ENCODE assay signal across 13 cellular contexts in the genomic region with DNA sequence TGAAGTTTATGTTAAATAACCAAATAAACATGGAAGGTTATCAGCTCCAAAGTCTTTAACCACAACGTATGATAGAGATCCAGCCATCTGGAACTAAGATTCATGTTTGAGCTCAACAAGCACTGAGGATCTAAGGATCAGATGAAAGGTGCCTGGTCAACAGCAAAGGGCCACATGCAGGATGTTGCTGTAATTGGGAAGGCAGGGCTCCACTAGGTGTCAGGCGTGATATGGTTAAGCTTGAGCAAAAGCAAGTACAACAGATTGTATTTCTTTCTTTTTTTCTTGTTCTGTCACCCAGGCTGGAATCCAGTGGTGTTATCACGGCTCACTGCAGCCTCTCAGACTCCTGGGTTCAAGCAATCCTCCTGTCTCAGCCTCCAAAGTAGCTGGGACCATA. TPM values are rescaled to one million over a fixed set of nuclear protein-coding genes. Genes with fewer than 3 reads are reported as not detected.
DNase-seq lines count a peak whose midpoint lies in the region; ATAC-seq, FAIRE-seq and TF ChIP-seq lines count a peak whose summit lies in the region.
"Had no signal": no experiment of that assay in that cellular context is flagged by ENCODE, and none has a peak within 500 bp of the region (broad histone marks: within the 10 kb centered on the region; RNA-seq: fewer than 3 reads in every experiment).

No MANE protein-coding gene starts in this region.

- peaks cover 74% of the 10 kb centered on the region for H3K79me2 ChIP-seq in PC-3 (ENCODE audit: low read length)

- TF ChIP-seq EP300 in A549 (IDR thresholded peaks at IDR 0.05) = no peak

- H3K27me3 ChIP-seq in PC-3 (ENCODE audit: low read length) = no peaks in the 10 kb centered on the region
- H3K27me3 ChIP-seq: sigmoid colon had no signal

- 87% methylated on average over 3 of the region's 3 CpGs for WGBS in A549 (ENCODE audit: missing lambda C conversion rate)

- no peak overlapping the region for H3K9ac ChIP-seq in PC-3 (ENCODE audit: low read length)

- no peaks in the 10 kb centered on the region for H3K9me3 ChIP-seq in A549
- H3K9me3 ChIP-seq in PC-3 (ENCODE audit: low read length) = no peaks in the 10 kb centered on the region
- H3K9me3 ChIP-seq: sigmoid colon had no signal

- TF ChIP-seq CTCF in A549 (IDR thresholded peaks at IDR 0.05) = peak; percentile 10; the same call in 1 of the 3 replicates
- peak; percentile 54 for TF ChIP-seq CTCF in GM12872 (IDR thresholded peaks at IDR 0.05; ENCODE audit: insufficient read depth, low read depth, low read length)
- peak; percentile 33; the same call in 1 of the 2 replicates for TF ChIP-seq CTCF in PC-3 (conservative IDR thresholded peaks at IDR 0.05; ENCODE audit: low read depth, low read length)
- TF ChIP-seq CTCF in fibroblast of villous mesenchyme (IDR thresholded peaks at IDR 0.05; ENCODE audit: insufficient read depth, low read depth, low read length) = peak; percentile 45

- no peak overlapping the region for H3K4me3 Mint-ChIP-seq in activated T-helper 2 cell treated with anti-CD3 and anti-CD28 coated beads, Interferon-gamma antibody, Interleukin-2, Interleukin-4, amounts not matched to agents 10 μg/mL and 5 μg/mL and 100 μg/mL, durations not matched to agents 14 hours and 24 hours and 36 hours (ENCODE audit: low read depth)
- H3K4me3 Mint-ChIP-seq: activated T-helper 17 cell treated with anti-CD3 and anti-CD28 coated beads, Interleukin-2, amount 50 U/mL, for 72 hours; CD4-positive, CD25-positive, alpha-beta regulatory T cell had no signal

- H3F3A ChIP-seq in PC-3 (ENCODE audit: low read length, unreplicated experiment) = no peaks in the 10 kb centered on the region

- intact Hi-C loops in PC-3 (cut with micrococcal nuclease) = loop anchor here (1.0 kb wide), 1 partner anchor 19 kb away; no protein-coding TSS in a partner anchor
- intact Hi-C loops in activated T-helper 2 cell treated with anti-CD3 and anti-CD28 coated beads, Interferon-gamma antibody, Interleukin-2, Interleukin-4, amounts not matched to agents 10 μg/mL and 5 μg/mL and 100 μg/mL, durations not matched to agents 14 hours and 24 hours and 36 hours (cut with micrococcal nuclease) = no loop called here

- ATAC-seq in A549 = 0 out of 6 replicates have a peak, but pooled peaks of 1 of the 2 experiments have one; percentile 29
- ATAC-seq in PC-3 = peak; percentile 52
- ATAC-seq: activated T-helper 17 cell treated with anti-CD3 and anti-CD28 coated beads, Interleukin-2, amount 50 U/mL, for 72 hours had no signal

- H2AFZ ChIP-seq in PC-3 (ENCODE audit: low read length) = no peak overlapping the region

- DNase-seq in A549 (ENCODE audit: low read depth in 1 of 2, low spot score in 1 of 2) = peak in 1 of 2 experiments; percentile 11
- no peak for DNase-seq in PC-3
- peak; percentile 83 for DNase-seq in fibroblast of villous mesenchyme (ENCODE audit: low read depth)
- DNase-seq in NCI-H146 treated with DMSO at 0.1 percent for 48 hours (lab: John Stamatoyannopoulos, UW; ENCODE audit: unreplicated experiment) = no peak
- no peak for DNase-seq in SIG-M5 treated with dmso at 0.1 percent for 504 hours (lab: John Stamatoyannopoulos, UW; ENCODE audit: unreplicated experiment)
- DNase-seq in activated T-helper 2 cell treated with anti-CD3 and anti-CD28 coated beads, Interferon-gamma antibody, Interleukin-2, Interleukin-4, amounts not matched to agents 10 μg/mL and 5 μg/mL and 100 μg/mL, durations not matched to agents 14 hours and 24 hours and 36 hours (ENCODE audit: low spot score) = no peak
- DNase-seq in OCI-M2 (lab: John Stamatoyannopoulos, UW; ENCODE audit: unreplicated experiment) = no peak
- DNase-seq: NCI-H345, sigmoid colon had no signal

- H3K4me3 ChIP-seq in A549 = no peak overlapping the region
- no peak overlapping the region for H3K4me3 ChIP-seq in PC-3 (ENCODE audit: low read length)
- no peak overlapping the region for H3K4me3 ChIP-seq in fibroblast of villous mesenchyme (ENCODE audit: low read depth, low read length)
- H3K4me3 ChIP-seq: sigmoid colon had no signal

- H4K20me1 ChIP-seq in PC-3 (ENCODE audit: low read length) = peaks cover 10% of the 10 kb centered on the region; the same call in 1 of the 2 replicates

- no peaks in the 10 kb centered on the region for H3K36me3 ChIP-seq in PC-3 (ENCODE audit: low read depth, low read length)
- H3K36me3 ChIP-seq: sigmoid colon had no signal

- POLR2A ChIA-PET in A549 (lab: Yijun Ruan, JAX) (no interaction called here), PC-3 (lab: Charles Lee; ENCODE audit: unreplicated experiment) (no interaction called here)

- H3K27ac ChIP-seq in A549 = no peak overlapping the region
- H3K27ac ChIP-seq in PC-3 (ENCODE audit: low read length) = no peak overlapping the region
- H3K27ac ChIP-seq: HL-60, sigmoid colon had no signal

- no peaks in the 10 kb centered on the region for H3K27me3 Mint-ChIP-seq in activated T-helper 2 cell treated with anti-CD3 and anti-CD28 coated beads, Interferon-gamma antibody, Interleukin-2, Interleukin-4, amounts not matched to agents 10 μg/mL and 5 μg/mL and 100 μg/mL, durations not matched to agents 14 hours and 24 hours and 36 hours (ENCODE audit: low read depth)
- H3K27me3 Mint-ChIP-seq: activated T-helper 17 cell treated with anti-CD3 and anti-CD28 coated beads, Interleukin-2, amount 50 U/mL, for 72 hours; CD4-positive, CD25-positive, alpha-beta regulatory T cell had no signal

- TF ChIP-seq POLR2A in A549 (IDR thresholded peaks at IDR 0.05; ENCODE audit: low read length) = no peak

- TF ChIP-seq RAD21 in A549 (conservative IDR thresholded peaks at IDR 0.05 in 1 of 2, IDR thresholded peaks at IDR 0.05 in 1 of 2) = peak in 1 of 2 experiments; percentile 16; a peak in 1 of 5 replicates

- no peaks in the 10 kb centered on the region for H3K9me3 Mint-ChIP-seq in activated T-helper 2 cell treated with anti-CD3 and anti-CD28 coated beads, Interferon-gamma antibody, Interleukin-2, Interleukin-4, amounts not matched to agents 10 μg/mL and 5 μg/mL and 100 μg/mL, durations not matched to agents 14 hours and 24 hours and 36 hours
- H3K9me3 Mint-ChIP-seq: activated T-helper 17 cell treated with anti-CD3 and anti-CD28 coated beads, Interleukin-2, amount 50 U/mL, for 72 hours; CD4-positive, CD25-positive, alpha-beta regulatory T cell had no signal

- H3K4me1 Mint-ChIP-seq in activated T-helper 2 cell treated with anti-CD3 and anti-CD28 coated beads, Interferon-gamma antibody, Interleukin-2, Interleukin-4, amounts not matched to agents 10 μg/mL and 5 μg/mL and 100 μg/mL, durations not matched to agents 14 hours and 24 hours and 36 hours (ENCODE audit: low read depth) = peaks cover 9% of the 10 kb centered on the region

- peaks cover 18% of the 10 kb centered on the region for H3K36me3 Mint-ChIP-seq in activated T-helper 2 cell treated with anti-CD3 and anti-CD28 coated beads, Interferon-gamma antibody, Interleukin-2, Interleukin-4, amounts not matched to agents 10 μg/mL and 5 μg/mL and 100 μg/mL, durations not matched to agents 14 hours and 24 hours and 36 hours (ENCODE audit: low read depth)

- H3K27ac Mint-ChIP-seq in activated T-helper 2 cell treated with anti-CD3 and anti-CD28 coated beads, Interferon-gamma antibody, Interleukin-2, Interleukin-4, amounts not matched to agents 10 μg/mL and 5 μg/mL and 100 μg/mL, durations not matched to agents 14 hours and 24 hours and 36 hours = no peak overlapping the region
- H3K27ac Mint-ChIP-seq: activated T-helper 17 cell treated with anti-CD3 and anti-CD28 coated beads, Interleukin-2, amount 50 U/mL, for 72 hours had no signal

- BruUV-seq in PC-3 (replicated peaks; lab: Mats Ljungman, UMichigan) = no TSS peak

- no peak for FAIRE-seq in A549 (lab: Jason Lieb, UNC)

- CTCF ChIA-PET in A549 (lab: Yijun Ruan, JAX) = interaction anchor here (0.9 to 1.4 kb wide), 4 partner anchors 8 to 318 kb away, joined by 3 to 4 read pairs (median 4); a partner anchor contains a TSS
- CTCF ChIA-PET in PC-3 (lab: Charles Lee) = interaction anchor here (0.9 kb wide), 1 partner anchor 114 kb away, joined by 3 read pairs; no protein-coding TSS in a partner anchor

- H3K4me2 ChIP-seq in A549 (no peak overlapping the region), PC-3 (ENCODE audit: low read length) (no peak overlapping the region)

- H3K4me1 ChIP-seq in A549 (no peaks in the 10 kb centered on the region), PC-3 (ENCODE audit: insufficient read depth, low read length) (peaks cover 12% of the 10 kb centered on the region)
- H3K4me1 ChIP-seq: sigmoid colon had no signal

- H3K9me2 ChIP-seq in PC-3 (replicated peaks; ENCODE audit: low read length) = no peaks in the 10 kb centered on the region

RNA-seq across cellular contexts. Expression of a gene that starts 12.0 kb away (rescaled TPM):
- polyA plus RNA-seq in A549 (2011; rRNA removed) (94.4 and 95.0 TPM in 2 replicates), A549 (2017; fragmentation: RNase III; extraction: RNeasy Plus Mini Kit Qiagen cat#74134 plus additional on column Dnase treatment) (51.8 to 56.7 TPM (median 53.1 TPM) in 3 replicates)
- polyA plus RNA-seq in A549 (2012; cell fraction: cytosol; rRNA removed) = 104 and 121 TPM in 2 replicates
- 57.5 and 70.9 TPM in 2 replicates for polyA plus RNA-seq in A549 (2012; cell fraction: nucleus; rRNA removed)
- polyA minus RNA-seq in A549 (2011; rRNA and poly(A)+ RNA removed) = 22.4 and 24.4 TPM in 2 replicates
- total RNA-seq in PC-3 (2014; rRNA removed) (108 and 118 TPM in 2 replicates), fibroblast of villous mesenchyme (39.7 and 52.5 TPM in 2 replicates)
- 42.7 and 47.5 TPM in 2 replicates for total RNA-seq in activated T-helper 2 cell treated with anti-CD3 and anti-CD28 coated beads, Interferon-gamma antibody, Interleukin-2, Interleukin-4, amounts not matched to agents 10 μg/mL and 5 μg/mL and 100 μg/mL, durations not matched to agents 14 hours and 24 hours and 36 hours

RNA-seq across cellular contexts. Expression of a gene that starts 50.9 kb away (rescaled TPM):
- polyA plus RNA-seq in A549 (2011; rRNA removed) (not detected in 2 replicates), A549 (2017; fragmentation: RNase III; extraction: RNeasy Plus Mini Kit Qiagen cat#74134 plus additional on column Dnase treatment) (not detected in 3 replicates)
- polyA plus RNA-seq in A549 (2012; cell fraction: cytosol; rRNA removed) = not detected in 2 replicates
- not detected in 2 replicates for polyA plus RNA-seq in A549 (2012; cell fraction: nucleus; rRNA removed)
- not detected in 2 replicates for polyA minus RNA-seq in A549 (2011; rRNA and poly(A)+ RNA removed)
- total RNA-seq in PC-3 (2014; rRNA removed) (not detected in 2 replicates), fibroblast of villous mesenchyme (not detected in 2 replicates)
- total RNA-seq in activated T-helper 2 cell treated with anti-CD3 and anti-CD28 coated beads, Interferon-gamma antibody, Interleukin-2, Interleukin-4, amounts not matched to agents 10 μg/mL and 5 μg/mL and 100 μg/mL, durations not matched to agents 14 hours and 24 hours and 36 hours = 0.89 and 1.0 TPM in 2 replicates
